Comparison of ENCODE assay signal across 13 cellular contexts in genomic region chr2:111227716-111228141, GRCh38.
DNase-seq lines count a peak whose midpoint lies in the region; ATAC-seq, FAIRE-seq and TF ChIP-seq lines count a peak whose summit lies in the region.
"Had no signal": no experiment of that assay in that cellular context is flagged by ENCODE, and none has a peak within 500 bp of the region (broad histone marks: within the 10 kb centered on the region; RNA-seq: fewer than 3 reads in every experiment).

No MANE protein-coding gene starts in this region.

- CTCF ChIA-PET in CD8-positive, alpha-beta memory T cell (lab: Charles Lee): no interaction called here

- peaks cover 46% of the 10 kb centered on the region for H3K36me3 Mint-ChIP-seq in HFFc6 (ENCODE audit: low read depth)
- peaks cover 0 to 20% (median 5%) of the 10 kb centered on the region in 3 donors for H3K36me3 Mint-ChIP-seq in CD8-positive, alpha-beta memory T cell

- H3K27ac ChIP-seq in keratinocyte (ENCODE audit: control insufficient read depth, insufficient read depth, low read length): no peak overlapping the region
- H3K27ac ChIP-seq in CD8-positive, alpha-beta memory T cell (ENCODE audit: low read depth, low read length): no peak overlapping the region
- no peak overlapping the region for H3K27ac ChIP-seq in gastrocnemius medialis
- H3K27ac ChIP-seq: right atrium auricular region had no signal

- H3K79me2 ChIP-seq in keratinocyte (ENCODE audit: control insufficient read depth, insufficient read depth, low read length): no peaks in the 10 kb centered on the region

- H3K27me3 ChIP-seq in keratinocyte (ENCODE audit: control insufficient read depth, extremely low read depth, insufficient read depth, low read length) (no peaks in the 10 kb centered on the region), gastrocnemius medialis (no peaks in the 10 kb centered on the region)
- H3K27me3 ChIP-seq in CD8-positive, alpha-beta memory T cell (ENCODE audit: insufficient read depth, low read length, poor library complexity, severe bottlenecking): no peaks in the 10 kb centered on the region
- H3K27me3 ChIP-seq: right atrium auricular region had no signal

- peak; percentile 87 for DNase-seq in ACHN
- peak; percentile 62 for DNase-seq in HFFc6
- DNase-seq in astrocyte of the hippocampus (ENCODE audit: low read depth, low spot score): peak; percentile 92
- no peak for DNase-seq in keratinocyte (ENCODE audit: low read depth, low spot score)
- DNase-seq in CD8-positive, alpha-beta memory T cell: no peak
- DNase-seq in gastrocnemius medialis: no peak
- DNase-seq: activated gamma-delta T cell, kidney, NCI-H1092 treated with DMSO at 0.1 percent for 48 hours had no signal

- no peaks in the 10 kb centered on the region for H3K9me3 ChIP-seq in keratinocyte (ENCODE audit: control insufficient read depth, low read depth, low read length)
- no peaks in the 10 kb centered on the region for H3K9me3 ChIP-seq in CD8-positive, alpha-beta memory T cell (ENCODE audit: low read length)
- H3K9me3 ChIP-seq in gastrocnemius medialis: peaks cover 0 to 5% (median 0%) of the 10 kb centered on the region in 3 donors

- no peak for TF ChIP-seq POLR2A in gastrocnemius medialis (IDR thresholded peaks at IDR 0.05)

- H3K4me1 ChIP-seq in keratinocyte (ENCODE audit: control insufficient read depth, extremely low read depth, insufficient read depth, low read length): peaks cover 19% of the 10 kb centered on the region
- H3K4me1 ChIP-seq in CD8-positive, alpha-beta memory T cell (ENCODE audit: insufficient read depth, low read length): no peaks in the 10 kb centered on the region
- H3K4me1 ChIP-seq in gastrocnemius medialis: no peaks in the 10 kb centered on the region
- H3K4me1 ChIP-seq: right atrium auricular region had no signal

- no peak overlapping the region for H3K4me2 ChIP-seq in keratinocyte (ENCODE audit: control insufficient read depth, extremely low read depth, insufficient read depth, low read depth, low read length)

- intact Hi-C loops in gastrocnemius medialis (cut with DNase I; ENCODE audit: low total_unique reads): no loop called here

- H3K27me3 Mint-ChIP-seq in HFFc6 (ENCODE audit: insufficient read depth): peaks cover 2% of the 10 kb centered on the region
- H3K27me3 Mint-ChIP-seq in CD8-positive, alpha-beta memory T cell: peaks cover 6% of the 10 kb centered on the region in 2 donors

- in situ Hi-C loops in ACHN (cut with HindIII; ENCODE audit: low pct_ligation_motif_present, low pct_unique_long_range_greater_than_20kb, low sequenced_read_pairs): no loop called here
- in situ Hi-C loops in gastrocnemius medialis (cut with MboI; ENCODE audit: low sequenced_read_pairs in 4 of 4): no loop called here

- peak; percentile 70 for FAIRE-seq in keratinocyte (lab: Jason Lieb, UNC)
- FAIRE-seq: GM12891, kidney had no signal

- H4K20me1 ChIP-seq in keratinocyte (ENCODE audit: control insufficient read depth, extremely low read depth, insufficient read depth, low read length): no peaks in the 10 kb centered on the region

- H3K4me3 Mint-ChIP-seq in HFFc6: peak overlapping the region; percentile 34; the same call in 1 of the 2 replicates
- H3K4me3 Mint-ChIP-seq in CD8-positive, alpha-beta memory T cell: no peak overlapping the region

- ATAC-seq in GM19467 (IDR thresholded peaks at IDR 0.05; ENCODE audit: unreplicated experiment) (no peak), gastrocnemius medialis (no peak), GM21515 (IDR thresholded peaks at IDR 0.05; ENCODE audit: unreplicated experiment) (no peak)

- TF ChIP-seq CTCF in HFFc6 (IDR thresholded peaks at IDR 0.05) (no peak), keratinocyte (optimal IDR thresholded peaks at IDR 0.05 in 1 of 3, IDR thresholded peaks at IDR 0.05 in 1 of 3, conservative IDR thresholded peaks at IDR 0.05 in 1 of 3; ENCODE audit: extremely low read depth in 1 of 3, insufficient read depth in 2 of 3, low read length in 3 of 3) (no peak), gastrocnemius medialis (IDR thresholded peaks at IDR 0.05 in 4 of 5, conservative IDR thresholded peaks at IDR 0.05 in 1 of 5) (no peak)

- H3K4me1 Mint-ChIP-seq in HFFc6 (ENCODE audit: low read depth): peaks cover 25% of the 10 kb centered on the region
- H3K4me1 Mint-ChIP-seq in CD8-positive, alpha-beta memory T cell: no peaks in the 10 kb centered on the region

- POLR2A ChIA-PET in CD8-positive, alpha-beta memory T cell (lab: Charles Lee): no interaction called here

- dilution Hi-C loops in keratinocyte (cut with MboI; ENCODE audit: extremely low pct_ligation_motif_present, low sequenced_read_pairs): no loop called here

- H2AFZ ChIP-seq in keratinocyte (ENCODE audit: control insufficient read depth, low read length): no peak overlapping the region

- no peaks in the 10 kb centered on the region for H3K36me3 ChIP-seq in keratinocyte (ENCODE audit: control insufficient read depth in 2 of 2, extremely low read depth in 1 of 2, insufficient read depth in 2 of 2, low read length in 2 of 2)
- H3K36me3 ChIP-seq in CD8-positive, alpha-beta memory T cell (ENCODE audit: insufficient read depth, low read length): no peaks in the 10 kb centered on the region
- no peaks in the 10 kb centered on the region for H3K36me3 ChIP-seq in gastrocnemius medialis
- H3K36me3 ChIP-seq: right atrium auricular region had no signal

- 0 out of 2 replicates have a peak overlapping the region, but pooled peaks have one; percentile 9 for H3K27ac Mint-ChIP-seq in HFFc6
- peak overlapping the region in 1 of 8 donors; percentile 34 for H3K27ac Mint-ChIP-seq in CD8-positive, alpha-beta memory T cell

- peaks cover 18% of the 10 kb centered on the region for H3K9me3 Mint-ChIP-seq in HFFc6
- H3K9me3 Mint-ChIP-seq in CD8-positive, alpha-beta memory T cell: peaks cover 8 to 16% (median 13%) of the 10 kb centered on the region in 5 donors

- H3K4me3 ChIP-seq in keratinocyte (ENCODE audit: control insufficient read depth in 2 of 3, extremely low read depth in 1 of 3, insufficient read depth in 2 of 3, low read depth in 1 of 3, low read length in 3 of 3) (peak overlapping the region in 1 of 3 experiments; percentile 13), gastrocnemius medialis (no peak overlapping the region)
- no peak overlapping the region for H3K4me3 ChIP-seq in CD8-positive, alpha-beta memory T cell (ENCODE audit: low read length)
- H3K4me3 ChIP-seq: right atrium auricular region had no signal

- H3K9me1 ChIP-seq in keratinocyte (ENCODE audit: control insufficient read depth, extremely low read depth, insufficient read depth, low read length): no peaks in the 10 kb centered on the region

- H3K9ac ChIP-seq in keratinocyte (ENCODE audit: control insufficient read depth, extremely low read depth, insufficient read depth, low read length): no peak overlapping the region

Comparison
In these comparisons a context has a peak if more than half of its experiments do, and no peak if none do; other contexts are left out.
1. DNase-seq: peak in ACHN (single experiment), HFFc6 (single experiment) and astrocyte of the hippocampus (single experiment); none in keratinocyte (single experiment), CD8-positive, alpha-beta memory T cell (0 of 5) and gastrocnemius medialis (0 of 2).